1 cellular context compared by ENCODE assay signal in genomic region chr1:205211839-205212241, GRCh38.
TF ChIP-seq lines count a peak whose summit lies in the region.

No MANE protein-coding gene starts in this region.

TF ChIP-seq in SK-N-SH, 30 proteins besides CTCF, POLR2A, EP300 and RAD21 (continued from another document):
- TF ChIP-seq ZBTB33 (IDR thresholded peaks at IDR 0.05; ENCODE audit: borderline replicate concordance, low read depth) (no peak), TEAD4 (IDR thresholded peaks at IDR 0.05; ENCODE audit: borderline replicate concordance, insufficient read depth) (no peak), REST (IDR thresholded peaks at IDR 0.05; ENCODE audit: low read depth, low read length) (no peak), ELF1 (IDR thresholded peaks at IDR 0.05) (no peak), EZH2phosphoT487 (IDR thresholded peaks at IDR 0.05; ENCODE audit: borderline replicate concordance, low read depth) (no peak), MXI1 (IDR thresholded peaks at IDR 0.05; ENCODE audit: low read depth, low read length) (no peak), USF2 (IDR thresholded peaks at IDR 0.05; ENCODE audit: borderline replicate concordance, low read depth, low read length) (no peak)
TF ChIP-seq in SK-N-SH: peak in this region for 0.
